Comparison of ENCODE assay signal across 21 cellular contexts in the genomic region with DNA sequence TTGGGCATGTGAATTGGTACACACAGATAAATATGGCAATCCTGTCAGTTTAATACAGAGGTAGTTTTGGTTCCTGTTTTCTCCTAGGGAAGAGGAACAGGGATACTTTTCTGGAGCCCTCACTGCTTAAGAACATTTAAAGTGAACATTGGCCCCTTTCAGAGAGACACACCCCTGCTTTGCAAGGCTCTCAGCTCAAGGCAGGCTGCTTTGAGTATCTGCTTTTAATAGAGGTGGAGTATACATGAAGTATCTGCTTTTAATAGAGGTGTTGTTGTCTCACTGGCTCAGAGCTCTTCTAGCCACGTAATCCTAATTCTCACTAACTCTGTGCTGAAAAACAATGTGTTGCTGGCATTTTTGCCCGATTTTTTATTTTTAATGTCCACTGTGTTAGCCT. TPM values are rescaled to one million over a fixed set of nuclear protein-coding genes. Genes with fewer than 3 reads are reported as not detected.
DNase-seq lines count a peak whose midpoint lies in the region; ATAC-seq, FAIRE-seq and TF ChIP-seq lines count a peak whose summit lies in the region.
"Had no signal": no experiment of that assay in that cellular context is flagged by ENCODE, and none has a peak within 500 bp of the region (broad histone marks: within the 10 kb centered on the region; RNA-seq: fewer than 3 reads in every experiment).

No MANE protein-coding gene starts in this region.

- TF ChIP-seq CTCF in body of pancreas (IDR thresholded peaks at IDR 0.05) (no peak), mammary epithelial cell (conservative IDR thresholded peaks at IDR 0.05 in 1 of 2, IDR thresholded peaks at IDR 0.05 in 1 of 2; ENCODE audit: extremely low read depth in 1 of 2, insufficient read depth in 1 of 2, low read depth in 1 of 2, low read length in 2 of 2) (no peak), PC-3 (conservative IDR thresholded peaks at IDR 0.05; ENCODE audit: low read depth, low read length) (no peak)

- H3K27ac ChIP-seq in body of pancreas, result no peak overlapping the region
- no peak overlapping the region for H3K27ac ChIP-seq in small intestine (ENCODE audit: low read depth in 1 of 2, low read length in 1 of 2)
- H3K27ac ChIP-seq in mammary epithelial cell (ENCODE audit: insufficient read depth, low read depth, low read length), result no peak overlapping the region
- no peak overlapping the region for H3K27ac ChIP-seq in PC-3 (ENCODE audit: low read length)
- H3K27ac ChIP-seq: C4-2B, SJSA1 had no signal

- no peaks in the 10 kb centered on the region for H3F3A ChIP-seq in PC-3 (ENCODE audit: low read length, unreplicated experiment)

- no peak overlapping the region for H2AFZ ChIP-seq in mammary epithelial cell (ENCODE audit: low read depth, low read length)
- no peak overlapping the region for H2AFZ ChIP-seq in PC-3 (ENCODE audit: low read length)

- H3K4me2 ChIP-seq in mammary epithelial cell (ENCODE audit: insufficient read depth, low read depth, low read length), result no peak overlapping the region
- H3K4me2 ChIP-seq in PC-3 (ENCODE audit: low read length), result no peak overlapping the region

- H3K4me3 ChIP-seq in body of pancreas (no peak overlapping the region), small intestine (ENCODE audit: low read depth in 1 of 2, low read length in 2 of 2) (no peak overlapping the region), mammary epithelial cell (replicated peaks in 1 of 3; ENCODE audit: insufficient read depth in 1 of 3, low read depth in 2 of 3, low read length in 3 of 3) (no peak overlapping the region), PC-3 (ENCODE audit: low read length) (no peak overlapping the region)
- H3K4me3 ChIP-seq: SJSA1 had no signal

- H3K36me3 ChIP-seq in body of pancreas (replicated peaks in 1 of 2; ENCODE audit: insufficient read depth in 1 of 2, low read depth in 2 of 2), result peaks cover 11 to 41% of the 10 kb centered on the region in 2 donors
- H3K36me3 ChIP-seq in small intestine (ENCODE audit: control insufficient read depth in 2 of 2, insufficient read depth in 2 of 2, low read length in 2 of 2), result peaks cover 11 to 20% of the 10 kb centered on the region in 2 donors
- peaks cover 26% of the 10 kb centered on the region for H3K36me3 ChIP-seq in mammary epithelial cell (ENCODE audit: insufficient read depth, low read length)
- H3K36me3 ChIP-seq in PC-3 (ENCODE audit: low read depth, low read length), result peaks cover 4% of the 10 kb centered on the region

- dilution Hi-C loops in mammary epithelial cell (cut with HindIII; ENCODE audit: low sequenced_read_pairs), result no loop called here

- no peak overlapping the region for H3K9ac ChIP-seq in mammary epithelial cell (ENCODE audit: insufficient read depth, low read length)
- no peak overlapping the region for H3K9ac ChIP-seq in PC-3 (ENCODE audit: low read length)

- 85 to 90% methylated on average over 2 of the region's 2 CpGs for WGBS in body of pancreas, 2 donors
- WGBS in small intestine, 3 donors, result 55 to 80% (median 73%) methylated on average over 2 of the region's 2 CpGs
- 54% methylated on average over 2 of the region's 2 CpGs for WGBS in mammary epithelial cell (ENCODE audit: low coverage, missing lambda C conversion rate)

- in situ Hi-C loops in mammary epithelial cell (cut with MboI; ENCODE audit: low sequenced_read_pairs in 2 of 2), result no loop called here

- H4K20me1 ChIP-seq in mammary epithelial cell (ENCODE audit: insufficient read depth, low read length), result no peaks in the 10 kb centered on the region
- no peaks in the 10 kb centered on the region for H4K20me1 ChIP-seq in PC-3 (ENCODE audit: low read length)

- no peak for FAIRE-seq in small intestine (lab: Jason Lieb, UNC)

- no TSS peak for BruUV-seq in mammary epithelial cell (replicated peaks; lab: Mats Ljungman, UMichigan)
- BruUV-seq in PC-3 (replicated peaks; lab: Mats Ljungman, UMichigan), result no TSS peak

- H3K9me3 ChIP-seq in body of pancreas (no peaks in the 10 kb centered on the region), small intestine (ENCODE audit: control insufficient read depth, low read depth) (no peaks in the 10 kb centered on the region), mammary epithelial cell (replicated peaks; ENCODE audit: insufficient read depth, low read length) (no peaks in the 10 kb centered on the region), PC-3 (ENCODE audit: low read length) (no peaks in the 10 kb centered on the region)
- H3K9me3 ChIP-seq: SJSA1 had no signal

- TF ChIP-seq POLR2A in body of pancreas (IDR thresholded peaks at IDR 0.05), result no peak

- CTCF ChIA-PET in mammary epithelial cell (lab: Charles Lee; ENCODE audit: low non-redundant PET) (no interaction called here), PC-3 (lab: Charles Lee) (interaction anchor here (0.6 kb wide), 1 partner anchor 36 kb away, joined by 4 read pairs; no protein-coding TSS in a partner anchor)

- H3K79me2 ChIP-seq in mammary epithelial cell (ENCODE audit: insufficient read depth, low read length) (no peaks in the 10 kb centered on the region), PC-3 (ENCODE audit: low read length) (no peaks in the 10 kb centered on the region)

- ATAC-seq in body of pancreas (peak; percentile 12), PC-3 (no peak)

- intact Hi-C loops in body of pancreas (cut with DNase I), result no loop called here
- intact Hi-C loops in mammary epithelial cell (cut with micrococcal nuclease), result no loop called here
- intact Hi-C loops in PC-3 (cut with micrococcal nuclease), result no loop called here

- H3K27me3 ChIP-seq in body of pancreas (no peaks in the 10 kb centered on the region), small intestine (ENCODE audit: control insufficient read depth in 2 of 2, insufficient read depth in 2 of 2, low read length in 2 of 2) (no peaks in the 10 kb centered on the region), mammary epithelial cell (ENCODE audit: insufficient read depth, low read length) (no peaks in the 10 kb centered on the region), PC-3 (ENCODE audit: low read length) (no peaks in the 10 kb centered on the region)
- H3K27me3 ChIP-seq: SJSA1 had no signal

- peak; percentile 68 for DNase-seq in SIG-M5 treated with dmso at 0.1 percent for 504 hours (lab: John Stamatoyannopoulos, UW; ENCODE audit: unreplicated experiment)
- no peak for DNase-seq in SIG-M5 (lab: John Stamatoyannopoulos, UW)
- peak; percentile 9 for DNase-seq in NCI-H526 treated with DMSO at 0.1 percent for 48 hours (lab: John Stamatoyannopoulos, UW)
- DNase-seq in body of pancreas, result no peak
- peak; percentile 35 for DNase-seq in small intestine
- DNase-seq in epidermal melanocyte (ENCODE audit: insufficient read length, low spot score), result no peak
- DNase-seq in mammary epithelial cell, result no peak
- no peak for DNase-seq in PC-3
- DNase-seq: AML-193, DMS79, H7, IMR-90, NCI-H1092, NCI-H1436, NCI-H187 treated with DMSO at 0.1 percent for 48 hours, NCI-H2107, NCI-H2227 treated with DMSO at 0.1 percent for 48 hours, NCI-H510A, NCI-H774 had no signal

- no peaks in the 10 kb centered on the region for H3K9me2 ChIP-seq in PC-3 (replicated peaks; ENCODE audit: low read length)

- H3K4me1 ChIP-seq in body of pancreas (no peaks in the 10 kb centered on the region), small intestine (ENCODE audit: control insufficient read depth in 2 of 2, insufficient read depth in 1 of 2, low read depth in 1 of 2, low read length in 1 of 2) (no peaks in the 10 kb centered on the region), mammary epithelial cell (ENCODE audit: insufficient read depth, low read length) (no peaks in the 10 kb centered on the region), PC-3 (ENCODE audit: insufficient read depth, low read length) (no peaks in the 10 kb centered on the region)
- H3K4me1 ChIP-seq: SJSA1 had no signal

- POLR2A ChIA-PET in PC-3 (lab: Charles Lee; ENCODE audit: unreplicated experiment), result no interaction called here

RNA-seq across cellular contexts. Expression of a gene that starts 38.9 kb away (rescaled TPM):
- 10 to 100 TPM; 32.9 to 35.9 TPM for total RNA-seq in body of pancreas
- polyA plus RNA-seq in small intestine, result 10 to 100 TPM in 2 of 3 donors, 1 to 10 TPM in 1; 9.7 to 92.5 (median 15.7) TPM
- 100 to 1,000 TPM; 213 to 238 TPM for total RNA-seq in mammary epithelial cell
- 28.7 TPM for polyA plus RNA-seq in mammary epithelial cell
- polyA minus RNA-seq in mammary epithelial cell, result 85.3 TPM
- 52.3 and 58.3 TPM in 2 replicates for total RNA-seq in PC-3 (2014; rRNA removed)

Comparison
In these comparisons a context has a peak if more than half of its experiments do, and no peak if none do; other contexts are left out.
1. DNase-seq: peak in SIG-M5 treated with dmso at 0.1 percent for 504 hours (single experiment), NCI-H526 treated with DMSO at 0.1 percent for 48 hours (single experiment) and small intestine (single experiment); none in SIG-M5 (single experiment), body of pancreas (0 of 4), epidermal melanocyte (single experiment), mammary epithelial cell (single experiment) and PC-3 (single experiment).